ENCODE assay signal across 8 cellular contexts in the genomic region with DNA sequence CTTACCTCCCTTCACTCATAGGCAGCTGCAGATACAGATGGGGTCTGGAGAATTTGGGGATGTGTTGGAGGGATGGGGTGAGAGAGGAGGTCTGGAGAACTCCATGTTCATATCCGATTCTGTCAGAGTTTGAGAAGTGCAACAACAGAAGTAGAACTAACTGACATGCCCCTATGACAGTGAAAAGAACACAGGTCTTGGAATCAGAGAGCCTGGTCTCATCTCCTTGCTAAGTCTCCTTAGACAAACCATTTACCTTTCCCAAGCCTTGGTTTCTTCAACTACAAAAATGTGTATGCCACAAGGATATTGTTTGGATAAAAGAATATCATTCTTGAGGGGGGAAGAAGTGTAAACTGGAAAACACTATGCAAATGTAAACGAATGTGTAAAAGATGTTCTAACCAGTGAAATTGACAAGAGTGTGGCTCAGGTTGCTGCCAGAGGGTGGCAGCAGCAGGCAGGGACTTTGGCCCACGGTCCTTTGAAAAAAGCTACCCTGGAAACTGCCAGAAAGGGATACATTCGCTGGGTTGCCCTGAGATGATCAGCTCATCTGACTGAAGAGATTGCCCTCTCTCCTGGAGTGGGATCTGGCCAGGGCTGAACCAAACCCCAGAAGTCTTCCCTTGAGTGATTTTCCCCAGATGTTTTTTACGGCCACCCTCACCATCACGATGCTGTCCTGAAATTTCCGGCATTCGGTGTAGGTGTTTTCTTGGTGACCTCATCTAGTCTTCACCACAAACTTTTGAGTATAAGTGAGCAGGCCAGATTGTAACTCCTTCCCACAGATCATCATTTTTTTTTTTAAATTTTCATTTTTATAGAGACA. TPM values are rescaled to one million over a fixed set of nuclear protein-coding genes. Genes with fewer than 3 reads are reported as not detected.
DNase-seq lines count a peak whose midpoint lies in the region; ATAC-seq and TF ChIP-seq lines count a peak whose summit lies in the region.

No MANE protein-coding gene starts in this region.

- no peaks in the 10 kb centered on the region for H3K27me3 Mint-ChIP-seq in activated naive CD4-positive, alpha-beta T cell treated with anti-CD3 and anti-CD28 coated beads, Interleukin-2, amount 10 ng/mL, durations not matched to agents 7 days and 5 days
- H3K27me3 Mint-ChIP-seq in glutamatergic neuron (ENCODE audit: unreplicated experiment), result peaks cover 2% of the 10 kb centered on the region

- H3K36me3 Mint-ChIP-seq in activated naive CD4-positive, alpha-beta T cell treated with anti-CD3 and anti-CD28 coated beads, Interleukin-2, amount 10 ng/mL, durations not matched to agents 7 days and 5 days, result peaks cover 11% of the 10 kb centered on the region
- peaks cover 21% of the 10 kb centered on the region for H3K36me3 Mint-ChIP-seq in glutamatergic neuron (ENCODE audit: unreplicated experiment)

- peaks cover 5% of the 10 kb centered on the region for H3K9me3 Mint-ChIP-seq in activated naive CD4-positive, alpha-beta T cell treated with anti-CD3 and anti-CD28 coated beads, Interleukin-2, amount 10 ng/mL, durations not matched to agents 7 days and 5 days
- peaks cover 9% of the 10 kb centered on the region for H3K9me3 Mint-ChIP-seq in glutamatergic neuron (ENCODE audit: unreplicated experiment)

- peaks cover 48% of the 10 kb centered on the region for H3K4me1 Mint-ChIP-seq in activated naive CD4-positive, alpha-beta T cell treated with anti-CD3 and anti-CD28 coated beads, Interleukin-2, amount 10 ng/mL, durations not matched to agents 7 days and 5 days
- H3K4me1 Mint-ChIP-seq in glutamatergic neuron (ENCODE audit: low read depth, unreplicated experiment), result peaks cover 15% of the 10 kb centered on the region

- TF ChIP-seq CTCF in glutamatergic neuron (IDR thresholded peaks at IDR 0.05; ENCODE audit: partially characterized antibody, unreplicated experiment), result peak; percentile 71

- DNase-seq in COLO829 (ENCODE audit: low spot score) (peak; percentile 50), Kasumi-1 (lab: John Stamatoyannopoulos, UW) (peak; percentile 65 to 86), SK-N-DZ (ENCODE audit: low spot score) (peak; percentile 64), glutamatergic neuron (peak; percentile 73), putamen (ENCODE audit: low spot score) (peak; percentile 33)
- DNase-seq in activated naive CD4-positive, alpha-beta T cell treated with anti-CD3 and anti-CD28 coated beads, Interleukin-2, amount 10 ng/mL, durations not matched to agents 7 days and 5 days, result peak; percentile 83

- CTCF ChIA-PET in activated naive CD4-positive, alpha-beta T cell treated with anti-CD3 and anti-CD28 coated beads, Interleukin-2, amount 10 ng/mL, durations not matched to agents 7 days and 5 days (lab: Charles Lee), result interaction anchor here (0.6 to 6.4 kb wide), 33 partner anchors 11 to 357 kb away, joined by 3 to 80 read pairs (median 5); a partner anchor contains a TSS

- ATAC-seq in GM21381 (IDR thresholded peaks at IDR 0.05; ENCODE audit: unreplicated experiment) (peak; percentile 35), HG02763 (IDR thresholded peaks at IDR 0.05; ENCODE audit: unreplicated experiment) (no peak)

- H3K27ac Mint-ChIP-seq in activated naive CD4-positive, alpha-beta T cell treated with anti-CD3 and anti-CD28 coated beads, Interleukin-2, amount 10 ng/mL, durations not matched to agents 7 days and 5 days, result peak overlapping the region; percentile 96
- no peak overlapping the region for H3K27ac Mint-ChIP-seq in glutamatergic neuron (ENCODE audit: unreplicated experiment)

- H3K4me3 Mint-ChIP-seq in activated naive CD4-positive, alpha-beta T cell treated with anti-CD3 and anti-CD28 coated beads, Interleukin-2, amount 10 ng/mL, durations not matched to agents 7 days and 5 days, result peak overlapping the region; percentile 25
- H3K4me3 Mint-ChIP-seq in glutamatergic neuron (ENCODE audit: unreplicated experiment), result no peak overlapping the region

RNA-seq across cellular contexts. Expression of a gene that starts 17.0 kb away (rescaled TPM):
- not detected in 2 replicates for polyA plus RNA-seq in SK-N-DZ (2014; cell fraction: cytosol; rRNA removed)
- polyA plus RNA-seq in SK-N-DZ (2014; cell fraction: nucleus; rRNA removed), result not detected in 2 replicates
- total RNA-seq in glutamatergic neuron (ENCODE audit: unreplicated experiment), result not detected

Comparison
In these comparisons a context has a peak if more than half of its experiments do, and no peak if none do; other contexts are left out.
1. DNase-seq: peak in every context shown above with its lines; median percentile 83 in activated naive CD4-positive, alpha-beta T cell treated with anti-CD3 and anti-CD28 coated beads, Interleukin-2, amount 10 ng/mL, durations not matched to agents 7 days and 5 days; 76 in Kasumi-1; 73 in glutamatergic neuron; 64 in SK-N-DZ; 50 in COLO829; 33 in putamen.